Comparison of ENCODE assay signal across 7 cellular contexts in genomic region chr20:62367483-62368302, GRCh38. TPM values are rescaled to one million over a fixed set of nuclear protein-coding genes. Genes with fewer than 3 reads are reported as not detected.
A peak's percentile ranks its signal among the peaks of the same experiment; 100 is the strongest.
DNase-seq lines count a peak whose midpoint lies in the region; ATAC-seq, FAIRE-seq and TF ChIP-seq lines count a peak whose summit lies in the region.
"Had no signal": no experiment of that assay in that cellular context is flagged by ENCODE, and none has a peak within 500 bp of the region (broad histone marks: within the 10 kb centered on the region; RNA-seq: fewer than 3 reads in every experiment).

No MANE protein-coding gene starts in this region.

- H2BK15ac ChIP-seq in H1 (ENCODE audit: low read length), result peak overlapping the region; percentile 92; the same call in 1 of the 2 replicates

- no peak for ATAC-seq in HG03196 (IDR thresholded peaks at IDR 0.05; ENCODE audit: unreplicated experiment)

- peaks cover 5% of the 10 kb centered on the region for H3K79me1 ChIP-seq in H1 (ENCODE audit: low read depth, low read length)

- WGBS in H1 (ENCODE audit: extremely low coverage in 1 of 2, insufficient coverage in 1 of 2, insufficient read length in 1 of 2, insufficient replicate concordance in 2 of 2, low coverage in 1 of 2, low lambda C conversion rate in 2 of 2, missing lambda C conversion rate in 1 of 2), 2 experiments, result 12% methylated on average over 41 of the region's 53 CpGs; no CpG with 5 or more reads in 1 of the 2 experiments

- TF ChIP-seq CTCF in AG04449 (IDR thresholded peaks at IDR 0.05; ENCODE audit: insufficient read depth, low read length, missing control alignments) (no peak), H1 (IDR thresholded peaks at IDR 0.05; ENCODE audit: control extremely low read depth in 1 of 3, insufficient read depth in 1 of 3, low read depth in 1 of 3, low read length in 3 of 3) (no peak), D721Med (IDR thresholded peaks at IDR 0.05; ENCODE audit: insufficient read depth, missing control alignments) (no peak)

- peak overlapping the region; percentile 83 for H4K8ac ChIP-seq in H1 (ENCODE audit: extremely low read depth, insufficient read depth, low read length)

- no peak overlapping the region for H2AK5ac ChIP-seq in H1 (ENCODE audit: low read depth, low read length)

- H3K79me2 ChIP-seq in H1 (ENCODE audit: control insufficient read depth in 1 of 2, insufficient read depth in 2 of 2, low read length in 2 of 2), result peaks cover 11 to 39% of the 10 kb centered on the region in 2 experiments; a peak in 3 of 4 replicates

- FAIRE-seq in H1 (lab: Jason Lieb, UNC), result no peak
- no peak for FAIRE-seq in D721Med (lab: Jason Lieb, UNC)
- FAIRE-seq: islet of Langerhans had no signal

- H3K23me2 ChIP-seq in H1 (ENCODE audit: low read depth, low read length), result peaks cover 12% of the 10 kb centered on the region

- H3K9me3 ChIP-seq in H1 (ENCODE audit: insufficient read depth in 2 of 2, low read depth in 1 of 2, low read length in 1 of 2) (no peaks in the 10 kb centered on the region), skeletal muscle satellite cell (replicated peaks; ENCODE audit: low read length) (no peaks in the 10 kb centered on the region)

- peak overlapping the region in 2 of 4 experiments; percentile 45 to 58; a peak in 4 of 7 replicates for H3K9ac ChIP-seq in H1 (replicated peaks in 1 of 4; ENCODE audit: extremely low read depth in 1 of 4, low read depth in 3 of 4, low read length in 3 of 4)
- no peak overlapping the region for H3K9ac ChIP-seq in skeletal muscle satellite cell (ENCODE audit: low read depth, low read length)

- H3K4me2 ChIP-seq in H1 (ENCODE audit: insufficient read depth in 1 of 2, low read depth in 2 of 2, low read length in 2 of 2) (peak overlapping the region; percentile 85 to 86), skeletal muscle satellite cell (ENCODE audit: low read length) (peak overlapping the region; percentile 69)

- H3K23ac ChIP-seq in H1 (ENCODE audit: insufficient read length), result no peak overlapping the region

- H3K27me3 ChIP-seq in H1 (replicated peaks in 1 of 4; ENCODE audit: control insufficient read depth in 3 of 4, extremely low read depth in 1 of 4, insufficient read depth in 3 of 4, low read length in 3 of 4), result no peaks in the 10 kb centered on the region
- H3K27me3 ChIP-seq in skeletal muscle satellite cell (ENCODE audit: control insufficient read depth, insufficient read depth, low read length), result no peaks in the 10 kb centered on the region

- H3K36me3 ChIP-seq in H1 (ENCODE audit: control insufficient read depth in 2 of 4, insufficient read depth in 4 of 4, low read length in 3 of 4), result no peaks in the 10 kb centered on the region
- no peaks in the 10 kb centered on the region for H3K36me3 ChIP-seq in skeletal muscle satellite cell (ENCODE audit: insufficient read depth, low read length)

- TF ChIP-seq RAD21 in H1 (IDR thresholded peaks at IDR 0.05 in 1 of 2, conservative IDR thresholded peaks at IDR 0.05 in 1 of 2; ENCODE audit: low read depth in 2 of 2, low read length in 2 of 2), result no peak

- no peak overlapping the region for H2AFZ ChIP-seq in H1 (ENCODE audit: low read length)

- peak overlapping the region; percentile 98 for H4K91ac ChIP-seq in H1 (replicated peaks; ENCODE audit: insufficient read length, low read length)

- peak overlapping the region; percentile 48; the same call in 1 of the 2 replicates for H3K27ac ChIP-seq in H1 (ENCODE audit: low read depth, low read length)

- peak overlapping the region; percentile 25 for H3K4me3 ChIP-seq in AG04449 (ENCODE audit: low read depth, low read length)
- H3K4me3 ChIP-seq in H1 (ENCODE audit: extremely low read depth in 1 of 4, insufficient read depth in 2 of 4, low read depth in 3 of 4, low read length in 4 of 4), result peak overlapping the region; percentile 50 to 77 (median 58)
- H3K4me3 ChIP-seq in skeletal muscle satellite cell (ENCODE audit: low read length), result peak overlapping the region; percentile 53

- H3K4ac ChIP-seq in H1 (replicated peaks; ENCODE audit: insufficient read length, low read depth, low read length), result peak overlapping the region; percentile 99

- peak overlapping the region; percentile 96 for H4K5ac ChIP-seq in H1 (ENCODE audit: insufficient read length, low read depth, low read length)

- H4K20me1 ChIP-seq in H1 (replicated peaks in 1 of 2; ENCODE audit: control insufficient read depth in 1 of 2, insufficient read depth in 2 of 2, low read length in 2 of 2), result peaks cover 7 to 10% of the 10 kb centered on the region in 2 experiments

- H3K4me1 ChIP-seq in H1 (replicated peaks in 1 of 4; ENCODE audit: control insufficient read depth in 3 of 4, insufficient read depth in 4 of 4, low read length in 3 of 4), result peaks cover 11 to 66% (median 58%) of the 10 kb centered on the region in 4 experiments
- H3K4me1 ChIP-seq in skeletal muscle satellite cell (ENCODE audit: control insufficient read depth, insufficient read depth, low read length), result peaks cover 60% of the 10 kb centered on the region

- POLR2A ChIA-PET in AG04449 (lab: Yijun Ruan, JAX), result interaction anchor here (0.7 kb wide), 1 partner anchor 19 kb away, joined by 4 read pairs; the partner anchor contains the start of gene RPS21
- POLR2A ChIA-PET in H1 (lab: Charles Lee; ENCODE audit: partially characterized antibody), result interaction anchor here (0.5 to 12.6 kb wide), 17 partner anchors 11 to 195 kb away, joined by 3 to 213 read pairs (median 5); partner anchors contain the start of genes ADRM1 and RPS21

- no peak for TF ChIP-seq EP300 in H1 (IDR thresholded peaks at IDR 0.05; ENCODE audit: borderline replicate concordance in 1 of 2, low read depth in 2 of 2, low read length in 2 of 2)

- H2BK20ac ChIP-seq in H1 (ENCODE audit: low read length), result peak overlapping the region; percentile 86; the same call in 1 of the 2 replicates

- H2BK5ac ChIP-seq in H1 (ENCODE audit: low read depth, low read length), result peak overlapping the region; percentile 93; the same call in 1 of the 2 replicates

- TF ChIP-seq POLR2A in H1 (IDR thresholded peaks at IDR 0.05; ENCODE audit: control extremely low read depth in 1 of 2, low read depth in 2 of 2, low read length in 2 of 2), result no peak

- H3K14ac ChIP-seq in H1 (ENCODE audit: insufficient read length), result no peak overlapping the region

- DNase-seq in AG04449 (ENCODE audit: low read depth, low spot score) (no peak), NCI-H146 treated with DMSO at 0.1 percent for 48 hours (lab: John Stamatoyannopoulos, UW; ENCODE audit: unreplicated experiment) (peak; percentile 69), H1 (ENCODE audit: low read depth in 1 of 2, low spot score in 2 of 2) (peak in 1 of 2 experiments; percentile 83), D721Med (ENCODE audit: insufficient read length, low spot score) (no peak)

- H3K18ac ChIP-seq in H1 (ENCODE audit: extremely low read depth, low read length), result peak overlapping the region; percentile 95

- peak overlapping the region; percentile 82 for H3K56ac ChIP-seq in H1 (replicated peaks; ENCODE audit: insufficient read length, low read depth, low read length)

- CTCF ChIA-PET in AG04449 (lab: Yijun Ruan, JAX), result interaction anchor here (1.0 to 4.9 kb wide), 11 partner anchors 9 to 357 kb away, joined by 3 to 27 read pairs (median 4); partner anchors contain the start of gene RPS21
- CTCF ChIA-PET in H1 (lab: Charles Lee; ENCODE audit: partially characterized antibody), result interaction anchor here (0.5 to 10.9 kb wide), 19 partner anchors 9 to 1179 kb away, joined by 3 to 212 read pairs (median 4); partner anchors contain the start of gene RPS21

- peak overlapping the region; percentile 90; the same call in 1 of the 2 replicates for H2BK12ac ChIP-seq in H1 (ENCODE audit: low read depth, low read length)

- peak overlapping the region; percentile 90 for H2BK120ac ChIP-seq in H1 (replicated peaks; ENCODE audit: low read depth, low read length)

RNA-seq across cellular contexts. Expression of gene LAMA5, which starts 0.6 kb away (rescaled TPM):
- 210 and 225 TPM in 2 replicates for total RNA-seq in H1 (2021; fragmentation: NEBNext Ultra II Directional; extraction: Animal tissue kit (Norgen Biotek cat#: 25700))
- 34.4 and 90.7 TPM in 2 replicates for polyA plus RNA-seq in H1 (2011; rRNA removed)
- polyA plus RNA-seq in H1 (2011; cell fraction: cytosol; rRNA removed), result 57.6 TPM
- polyA plus RNA-seq in H1 (2011; cell fraction: nucleus; rRNA removed), result 648 TPM
- 136 to 235 TPM (median 223 TPM) in 4 replicates for polyA plus RNA-seq in H1 (2012, experiment 1 of 2)
- polyA plus RNA-seq in H1 (2012, experiment 2 of 2), result 130 TPM
- 107 TPM for polyA plus RNA-seq in H1 (2013, experiment 1 of 2)
- 82.4 TPM for polyA plus RNA-seq in H1 (2013, experiment 2 of 2)
- polyA minus RNA-seq in H1 (2011; rRNA and poly(A)+ RNA removed), result 24.2 and 31.4 TPM in 2 replicates
- 70.1 TPM for polyA minus RNA-seq in H1 (2011; cell fraction: cytosol; rRNA and poly(A)+ RNA removed)
- polyA minus RNA-seq in H1 (2011; cell fraction: nucleus; rRNA and poly(A)+ RNA removed), result 212 TPM
- total RNA-seq in skeletal muscle satellite cell (2012; rRNA removed), result 24.3 and 43.7 TPM in 2 replicates

RNA-seq across cellular contexts. Expression of gene RPS21, which starts 19.2 kb away (rescaled TPM):
- 1,787 and 1,829 TPM in 2 replicates for total RNA-seq in H1 (2021; fragmentation: NEBNext Ultra II Directional; extraction: Animal tissue kit (Norgen Biotek cat#: 25700))
- 7,219 and 8,331 TPM in 2 replicates for polyA plus RNA-seq in H1 (2011; rRNA removed)
- polyA plus RNA-seq in H1 (2011; cell fraction: cytosol; rRNA removed), result 7,720 TPM
- 4,705 TPM for polyA plus RNA-seq in H1 (2011; cell fraction: nucleus; rRNA removed)
- polyA plus RNA-seq in H1 (2012, experiment 1 of 2), result 4,429 to 5,604 TPM (median 4,871 TPM) in 4 replicates
- polyA plus RNA-seq in H1 (2012, experiment 2 of 2), result 4,124 TPM
- 4,907 TPM for polyA plus RNA-seq in H1 (2013, experiment 1 of 2)
- 4,204 TPM for polyA plus RNA-seq in H1 (2013, experiment 2 of 2)
- 654 and 663 TPM in 2 replicates for polyA minus RNA-seq in H1 (2011; rRNA and poly(A)+ RNA removed)
- 718 TPM for polyA minus RNA-seq in H1 (2011; cell fraction: cytosol; rRNA and poly(A)+ RNA removed)
- 1,108 TPM for polyA minus RNA-seq in H1 (2011; cell fraction: nucleus; rRNA and poly(A)+ RNA removed)
- total RNA-seq in skeletal muscle satellite cell (2012; rRNA removed), result 598 and 965 TPM in 2 replicates

RNA-seq across cellular contexts. Expression of gene CABLES2, which starts 39.4 kb away (rescaled TPM):
- total RNA-seq in H1 (2021; fragmentation: NEBNext Ultra II Directional; extraction: Animal tissue kit (Norgen Biotek cat#: 25700)), result 8.0 TPM in 2 replicates
- polyA plus RNA-seq in H1 (2011; rRNA removed), result 8.8 and 10.5 TPM in 2 replicates
- polyA plus RNA-seq in H1 (2011; cell fraction: cytosol; rRNA removed), result 6.5 TPM
- polyA plus RNA-seq in H1 (2011; cell fraction: nucleus; rRNA removed), result 9.7 TPM
- 8.2 to 10.9 TPM (median 9.6 TPM) in 4 replicates for polyA plus RNA-seq in H1 (2012, experiment 1 of 2)
- polyA plus RNA-seq in H1 (2012, experiment 2 of 2), result 7.4 TPM
- 5.3 TPM for polyA plus RNA-seq in H1 (2013, experiment 1 of 2)
- 5.6 TPM for polyA plus RNA-seq in H1 (2013, experiment 2 of 2)
- polyA minus RNA-seq in H1 (2011; rRNA and poly(A)+ RNA removed), result 5.2 and 5.7 TPM in 2 replicates
- polyA minus RNA-seq in H1 (2011; cell fraction: cytosol; rRNA and poly(A)+ RNA removed), result 7.8 TPM
- 4.3 TPM for polyA minus RNA-seq in H1 (2011; cell fraction: nucleus; rRNA and poly(A)+ RNA removed)
- 0.87 and 1.0 TPM in 2 replicates for total RNA-seq in skeletal muscle satellite cell (2012; rRNA removed)

RNA-seq across cellular contexts. Expression of gene RBBP8NL, which starts 59.6 kb away (rescaled TPM):
- 0.43 and 0.59 TPM in 2 replicates for total RNA-seq in H1 (2021; fragmentation: NEBNext Ultra II Directional; extraction: Animal tissue kit (Norgen Biotek cat#: 25700))
- 0.48 and 0.88 TPM in 2 replicates for polyA plus RNA-seq in H1 (2011; rRNA removed)
- polyA plus RNA-seq in H1 (2011; cell fraction: cytosol; rRNA removed), result 0.75 TPM
- 1.4 TPM for polyA plus RNA-seq in H1 (2011; cell fraction: nucleus; rRNA removed)
- 0.55 to 1.1 TPM (median 0.65 TPM) in 4 replicates for polyA plus RNA-seq in H1 (2012, experiment 1 of 2)
- 0.46 TPM for polyA plus RNA-seq in H1 (2012, experiment 2 of 2)
- 0.71 TPM for polyA plus RNA-seq in H1 (2013, experiment 1 of 2)
- polyA plus RNA-seq in H1 (2013, experiment 2 of 2), result 0.63 TPM
- polyA minus RNA-seq in H1 (2011; rRNA and poly(A)+ RNA removed), result 0.09 and 0.20 TPM in 2 replicates
- 1.4 TPM for polyA minus RNA-seq in H1 (2011; cell fraction: cytosol; rRNA and poly(A)+ RNA removed)
- 1.9 TPM for polyA minus RNA-seq in H1 (2011; cell fraction: nucleus; rRNA and poly(A)+ RNA removed)
- total RNA-seq in skeletal muscle satellite cell (2012; rRNA removed), result not detected in 2 replicates
